In genomic region chr10:10903620-10904019, GRCh38 we compare ENCODE assay signal across 18 cellular contexts.
A peak's percentile ranks its signal among the peaks of the same experiment; 100 is the strongest.
DNase-seq lines count a peak whose midpoint lies in the region; ATAC-seq and TF ChIP-seq lines count a peak whose summit lies in the region.
"Had no signal": no experiment of that assay in that cellular context is flagged by ENCODE, and none has a peak within 500 bp of the region (broad histone marks: within the 10 kb centered on the region; RNA-seq: fewer than 3 reads in every experiment).

No MANE protein-coding gene starts in this region.

- H3K4me3 ChIP-seq in GM23338 = no peak overlapping the region
- no peak overlapping the region for H3K4me3 ChIP-seq in brain microvascular endothelial cell (ENCODE audit: low read depth, low read length)
- H3K4me3 ChIP-seq in foreskin fibroblast (ENCODE audit: low read depth in 1 of 2, low read length in 2 of 2) = no peak overlapping the region
- H3K4me3 ChIP-seq: Peyer's patch, SK-N-MC had no signal

- H3K36me3 ChIP-seq in GM23338 (ENCODE audit: insufficient read depth) (no peaks in the 10 kb centered on the region), brain microvascular endothelial cell (replicated peaks) (no peaks in the 10 kb centered on the region)
- H3K36me3 ChIP-seq: Peyer's patch had no signal

- no peaks in the 10 kb centered on the region for H3K79me2 ChIP-seq in GM23338 (replicated peaks; ENCODE audit: insufficient read depth)

- no peak overlapping the region for H3K4me2 ChIP-seq in GM23338

- peak; percentile 58 for ATAC-seq in activated CD4-positive, alpha-beta T cell treated with anti-CD3 and anti-CD28 coated beads for 36 hours
- no peak for ATAC-seq in GM23338
- ATAC-seq in stimulated activated effector memory CD8-positive, alpha-beta T cell treated with anti-CD3 and anti-CD28 coated beads, Interleukin-12 subunit alpha, Interleukin-12 subunit beta, amount 100 ng/mL, for 72 hours = peak; percentile 24
- ATAC-seq: HCT116 had no signal

- POLR2A ChIA-PET in activated CD4-positive, alpha-beta T cell treated with anti-CD3 and anti-CD28 coated beads for 36 hours (lab: Charles Lee) = no interaction called here

- H3K27me3 Mint-ChIP-seq in activated CD4-positive, alpha-beta T cell treated with anti-CD3 and anti-CD28 coated beads for 36 hours = peaks cover 2% of the 10 kb centered on the region
- peaks cover 5% of the 10 kb centered on the region for H3K27me3 Mint-ChIP-seq in GM23338 (ENCODE audit: insufficient read depth, low read depth, poor library complexity)

- H3K4me3 Mint-ChIP-seq in activated CD4-positive, alpha-beta T cell treated with anti-CD3 and anti-CD28 coated beads for 36 hours = no peak overlapping the region
- no peak overlapping the region for H3K4me3 Mint-ChIP-seq in GM23338
- H3K4me3 Mint-ChIP-seq in stimulated activated effector memory CD8-positive, alpha-beta T cell treated with anti-CD3 and anti-CD28 coated beads, Interleukin-12 subunit alpha, Interleukin-12 subunit beta, amount 100 ng/mL, for 72 hours = no peak overlapping the region

- CTCF ChIA-PET in activated CD4-positive, alpha-beta T cell treated with anti-CD3 and anti-CD28 coated beads for 36 hours (lab: Charles Lee) = interaction anchor here (0.7 to 2.2 kb wide), 2 partner anchors 12 to 182 kb away, joined by 3 to 6 read pairs; no protein-coding TSS in a partner anchor

- no peak overlapping the region for H3K27ac Mint-ChIP-seq in activated CD4-positive, alpha-beta T cell treated with anti-CD3 and anti-CD28 coated beads for 36 hours
- no peak overlapping the region for H3K27ac Mint-ChIP-seq in GM23338
- H3K27ac Mint-ChIP-seq in stimulated activated effector memory CD8-positive, alpha-beta T cell treated with anti-CD3 and anti-CD28 coated beads, Interleukin-12 subunit alpha, Interleukin-12 subunit beta, amount 100 ng/mL, for 72 hours = no peak overlapping the region

- intact Hi-C loops in activated CD4-positive, alpha-beta T cell treated with anti-CD3 and anti-CD28 coated beads for 36 hours (cut with DNase I, micrococcal nuclease) = no loop called here

- H3K27me3 ChIP-seq in GM23338 (ENCODE audit: insufficient read depth) (no peaks in the 10 kb centered on the region), brain microvascular endothelial cell (replicated peaks) (no peaks in the 10 kb centered on the region)
- H3K27me3 ChIP-seq: Peyer's patch had no signal

- H3F3A ChIP-seq in GM23338 (replicated peaks; ENCODE audit: low read depth) = no peaks in the 10 kb centered on the region

- TF ChIP-seq CTCF in GM23338 (conservative IDR thresholded peaks at IDR 0.05; ENCODE audit: low read depth in 2 of 2) = peak in 1 of 2 experiments; percentile 39; a peak in 2 of 4 replicates
- peak; percentile 6 for TF ChIP-seq CTCF in brain microvascular endothelial cell (IDR thresholded peaks at IDR 0.05; ENCODE audit: low read depth, low read length, missing control alignments)
- TF ChIP-seq CTCF in foreskin fibroblast (IDR thresholded peaks at IDR 0.05; ENCODE audit: low read depth, low read length) = no peak

- no peaks in the 10 kb centered on the region for H3K36me3 Mint-ChIP-seq in activated CD4-positive, alpha-beta T cell treated with anti-CD3 and anti-CD28 coated beads for 36 hours (ENCODE audit: low read depth)
- H3K36me3 Mint-ChIP-seq in GM23338 (ENCODE audit: low read depth) = no peaks in the 10 kb centered on the region
- no peaks in the 10 kb centered on the region for H3K36me3 Mint-ChIP-seq in stimulated activated effector memory CD8-positive, alpha-beta T cell treated with anti-CD3 and anti-CD28 coated beads, Interleukin-12 subunit alpha, Interleukin-12 subunit beta, amount 100 ng/mL, for 72 hours

- H3K9me2 ChIP-seq in GM23338 (ENCODE audit: insufficient read depth) = 0 out of 2 replicates have a peak, but pooled peaks cover 4% of the 10 kb centered on the region

- H4K20me1 ChIP-seq in GM23338 (replicated peaks; ENCODE audit: insufficient read depth) = no peaks in the 10 kb centered on the region

- DNase-seq in activated CD4-positive, alpha-beta T cell treated with anti-CD3 and anti-CD28 coated beads for 36 hours = peak; percentile 13
- DNase-seq in activated CD4-positive, alpha-beta T cell treated with anti-CD3 and anti-CD28 coated beads, Interleukin-2, amount 50 U/mL, for 4 hours = no peak
- DNase-seq in GM23338 (ENCODE audit: low spot score) = peak; percentile 9
- no peak for DNase-seq in brain microvascular endothelial cell
- DNase-seq in stimulated activated effector memory CD8-positive, alpha-beta T cell treated with anti-CD3 and anti-CD28 coated beads, Interleukin-12 subunit alpha, Interleukin-12 subunit beta, amount 100 ng/mL, for 72 hours (ENCODE audit: low spot score in 2 of 2) = no peak
- DNase-seq in activated CD8-positive, alpha-beta memory T cell treated with anti-CD3 and anti-CD28 coated beads for 24 hours = no peak
- DNase-seq in kidney glomerular epithelial cell (lab: John Stamatoyannopoulos, UW) = no peak
- DNase-seq in foreskin fibroblast = no peak
- DNase-seq: AML-193, NCI-H1105 treated with DMSO at 0.1 percent for 48 hours, NCI-H1694, NCI-H2081 treated with DMSO at 0.1 percent for 48 hours, Peyer's patch, Right ventricle myocardium superior had no signal

- in situ Hi-C loops in brain microvascular endothelial cell (cut with HindIII; ENCODE audit: low pct_ligation_motif_present, low sequenced_read_pairs) = no loop called here

- no peaks in the 10 kb centered on the region for H3K4me1 Mint-ChIP-seq in activated CD4-positive, alpha-beta T cell treated with anti-CD3 and anti-CD28 coated beads for 36 hours
- H3K4me1 Mint-ChIP-seq in GM23338 = no peaks in the 10 kb centered on the region
- no peaks in the 10 kb centered on the region for H3K4me1 Mint-ChIP-seq in stimulated activated effector memory CD8-positive, alpha-beta T cell treated with anti-CD3 and anti-CD28 coated beads, Interleukin-12 subunit alpha, Interleukin-12 subunit beta, amount 100 ng/mL, for 72 hours

- H3K4me1 ChIP-seq in GM23338 (ENCODE audit: insufficient read depth) = no peaks in the 10 kb centered on the region
- H3K4me1 ChIP-seq: Peyer's patch had no signal

- no peaks in the 10 kb centered on the region for H3K9me3 Mint-ChIP-seq in activated CD4-positive, alpha-beta T cell treated with anti-CD3 and anti-CD28 coated beads for 36 hours (ENCODE audit: low read depth)
- H3K9me3 Mint-ChIP-seq in GM23338 = no peaks in the 10 kb centered on the region
- no peaks in the 10 kb centered on the region for H3K9me3 Mint-ChIP-seq in stimulated activated effector memory CD8-positive, alpha-beta T cell treated with anti-CD3 and anti-CD28 coated beads, Interleukin-12 subunit alpha, Interleukin-12 subunit beta, amount 100 ng/mL, for 72 hours

- H3K27ac ChIP-seq in GM23338 (ENCODE audit: low read depth) = no peak overlapping the region
- H3K27ac ChIP-seq in brain microvascular endothelial cell = no peak overlapping the region
- H3K27ac ChIP-seq: 22Rv1, C4-2B, Peyer's patch, SK-N-MC had no signal

- no peak overlapping the region for H2AFZ ChIP-seq in GM23338

TF ChIP-seq in GM23338, 12 proteins besides CTCF, POLR2A, EP300 and RAD21 (continues in another document):
- TF ChIP-seq EZH2 (IDR thresholded peaks at IDR 0.05; ENCODE audit: low read depth, unreplicated experiment) (no peak), ZNF331 (CRISPR knock-in tag; IDR thresholded peaks at IDR 0.05; ENCODE audit: low read depth) (no peak), JUNB (IDR thresholded peaks at IDR 0.05; ENCODE audit: unreplicated experiment) (no peak), NANOG (IDR thresholded peaks at IDR 0.05; ENCODE audit: borderline replicate concordance) (no peak), STAT1 (IDR thresholded peaks at IDR 0.05; ENCODE audit: unreplicated experiment) (no peak)

Comparison
In these comparisons a context has a peak if more than half of its experiments do, and no peak if none do; other contexts are left out.
1. DNase-seq: peak in activated CD4-positive, alpha-beta T cell treated with anti-CD3 and anti-CD28 coated beads for 36 hours (single experiment) and GM23338 (single experiment); none in activated CD4-positive, alpha-beta T cell treated with anti-CD3 and anti-CD28 coated beads, Interleukin-2, amount 50 U/mL, for 4 hours (0 of 2), brain microvascular endothelial cell (single experiment), stimulated activated effector memory CD8-positive, alpha-beta T cell treated with anti-CD3 and anti-CD28 coated beads, Interleukin-12 subunit alpha, Interleukin-12 subunit beta, amount 100 ng/mL, for 72 hours (0 of 2), activated CD8-positive, alpha-beta memory T cell treated with anti-CD3 and anti-CD28 coated beads for 24 hours (single experiment), kidney glomerular epithelial cell (single experiment) and foreskin fibroblast (0 of 2).